Comparison of ENCODE assay signal across 1 cellular context in genomic region chr18:51197661-51198424, GRCh38.
A peak's percentile ranks its signal among the peaks of the same experiment; 100 is the strongest.
TF ChIP-seq lines count a peak whose summit lies in the region.

MEX3C (minus strand) TSS chr18:51197681; CDS start chr18:51197320, 361 bp downstream.

TF ChIP-seq in HEK293, 187 proteins besides CTCF, POLR2A, EP300 and RAD21 (continued from another document):
- TF ChIP-seq ZNF621 (tag by site-specific recombination; IDR thresholded peaks at IDR 0.05) = no peak
- peak; percentile 76 for TF ChIP-seq SP2 (tag by site-specific recombination; IDR thresholded peaks at IDR 0.05)
- no peak for TF ChIP-seq ZNF184 (tag by site-specific recombination; IDR thresholded peaks at IDR 0.05)
- no peak for TF ChIP-seq ZNF701 (tag by site-specific recombination; IDR thresholded peaks at IDR 0.05)
- no peak for TF ChIP-seq ZNF768 (tag by site-specific recombination; IDR thresholded peaks at IDR 0.05)
- no peak for TF ChIP-seq ZNF248 (tag by site-specific recombination; IDR thresholded peaks at IDR 0.05)
- no peak for TF ChIP-seq ZNF202 (tag by site-specific recombination; IDR thresholded peaks at IDR 0.05; ENCODE audit: borderline replicate concordance)
- TF ChIP-seq, protein P1, sequence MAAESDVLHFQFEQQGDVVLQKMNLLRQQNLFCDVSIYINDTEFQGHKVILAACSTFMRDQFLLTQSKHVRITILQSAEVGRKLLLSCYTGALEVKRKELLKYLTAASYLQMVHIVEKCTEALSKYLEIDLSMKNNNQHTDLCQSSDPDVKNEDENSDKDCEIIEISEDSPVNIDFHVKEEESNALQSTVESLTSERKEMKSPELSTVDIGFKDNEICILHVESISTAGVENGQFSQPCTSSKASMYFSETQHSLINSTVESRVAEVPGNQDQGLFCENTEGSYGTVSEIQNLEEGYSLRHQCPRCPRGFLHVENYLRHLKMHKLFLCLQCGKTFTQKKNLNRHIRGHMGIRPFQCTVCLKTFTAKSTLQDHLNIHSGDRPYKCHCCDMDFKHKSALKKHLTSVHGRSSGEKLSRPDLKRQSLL (tag by site-specific recombination; IDR thresholded peaks at IDR 0.05) = peak; percentile 80
- no peak for TF ChIP-seq ZNF677 (tag by site-specific recombination; IDR thresholded peaks at IDR 0.05)
- no peak for TF ChIP-seq TCF7L2 (IDR thresholded peaks at IDR 0.05; ENCODE audit: borderline replicate concordance, low read depth, low read length)
- TF ChIP-seq, protein P2, sequence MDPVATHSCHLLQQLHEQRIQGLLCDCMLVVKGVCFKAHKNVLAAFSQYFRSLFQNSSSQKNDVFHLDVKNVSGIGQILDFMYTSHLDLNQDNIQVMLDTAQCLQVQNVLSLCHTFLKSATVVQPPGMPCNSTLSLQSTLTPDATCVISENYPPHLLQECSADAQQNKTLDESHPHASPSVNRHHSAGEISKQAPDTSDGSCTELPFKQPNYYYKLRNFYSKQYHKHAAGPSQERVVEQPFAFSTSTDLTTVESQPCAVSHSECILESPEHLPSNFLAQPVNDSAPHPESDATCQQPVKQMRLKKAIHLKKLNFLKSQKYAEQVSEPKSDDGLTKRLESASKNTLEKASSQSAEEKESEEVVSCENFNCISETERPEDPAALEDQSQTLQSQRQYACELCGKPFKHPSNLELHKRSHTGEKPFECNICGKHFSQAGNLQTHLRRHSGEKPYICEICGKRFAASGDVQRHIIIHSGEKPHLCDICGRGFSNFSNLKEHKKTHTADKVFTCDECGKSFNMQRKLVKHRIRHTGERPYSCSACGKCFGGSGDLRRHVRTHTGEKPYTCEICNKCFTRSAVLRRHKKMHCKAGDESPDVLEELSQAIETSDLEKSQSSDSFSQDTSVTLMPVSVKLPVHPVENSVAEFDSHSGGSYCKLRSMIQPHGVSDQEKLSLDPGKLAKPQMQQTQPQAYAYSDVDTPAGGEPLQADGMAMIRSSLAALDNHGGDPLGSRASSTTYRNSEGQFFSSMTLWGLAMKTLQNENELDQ (tag by site-specific recombination; IDR thresholded peaks at IDR 0.05; ENCODE audit: low read depth) = no peak
- TF ChIP-seq SETDB1 (IDR thresholded peaks at IDR 0.05; ENCODE audit: insufficient read length, low read length) = peak; percentile 80
- TF ChIP-seq, protein P3, sequence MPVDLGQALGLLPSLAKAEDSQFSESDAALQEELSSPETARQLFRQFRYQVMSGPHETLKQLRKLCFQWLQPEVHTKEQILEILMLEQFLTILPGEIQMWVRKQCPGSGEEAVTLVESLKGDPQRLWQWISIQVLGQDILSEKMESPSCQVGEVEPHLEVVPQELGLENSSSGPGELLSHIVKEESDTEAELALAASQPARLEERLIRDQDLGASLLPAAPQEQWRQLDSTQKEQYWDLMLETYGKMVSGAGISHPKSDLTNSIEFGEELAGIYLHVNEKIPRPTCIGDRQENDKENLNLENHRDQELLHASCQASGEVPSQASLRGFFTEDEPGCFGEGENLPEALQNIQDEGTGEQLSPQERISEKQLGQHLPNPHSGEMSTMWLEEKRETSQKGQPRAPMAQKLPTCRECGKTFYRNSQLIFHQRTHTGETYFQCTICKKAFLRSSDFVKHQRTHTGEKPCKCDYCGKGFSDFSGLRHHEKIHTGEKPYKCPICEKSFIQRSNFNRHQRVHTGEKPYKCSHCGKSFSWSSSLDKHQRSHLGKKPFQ (tag by site-specific recombination; IDR thresholded peaks at IDR 0.05) = no peak
- TF ChIP-seq KLF16 (tag by site-specific recombination; IDR thresholded peaks at IDR 0.05) = peak; percentile 76
- no peak for TF ChIP-seq ZNF354C (tag by site-specific recombination; IDR thresholded peaks at IDR 0.05; ENCODE audit: borderline replicate concordance, low read depth)
- TF ChIP-seq ZFHX2 (tag by site-specific recombination; conservative IDR thresholded peaks at IDR 0.05) = peak; percentile 92
- no peak for TF ChIP-seq HOXD13 (CRISPR knock-in tag; IDR thresholded peaks at IDR 0.05; ENCODE audit: borderline replicate concordance)
- TF ChIP-seq, protein P4, sequence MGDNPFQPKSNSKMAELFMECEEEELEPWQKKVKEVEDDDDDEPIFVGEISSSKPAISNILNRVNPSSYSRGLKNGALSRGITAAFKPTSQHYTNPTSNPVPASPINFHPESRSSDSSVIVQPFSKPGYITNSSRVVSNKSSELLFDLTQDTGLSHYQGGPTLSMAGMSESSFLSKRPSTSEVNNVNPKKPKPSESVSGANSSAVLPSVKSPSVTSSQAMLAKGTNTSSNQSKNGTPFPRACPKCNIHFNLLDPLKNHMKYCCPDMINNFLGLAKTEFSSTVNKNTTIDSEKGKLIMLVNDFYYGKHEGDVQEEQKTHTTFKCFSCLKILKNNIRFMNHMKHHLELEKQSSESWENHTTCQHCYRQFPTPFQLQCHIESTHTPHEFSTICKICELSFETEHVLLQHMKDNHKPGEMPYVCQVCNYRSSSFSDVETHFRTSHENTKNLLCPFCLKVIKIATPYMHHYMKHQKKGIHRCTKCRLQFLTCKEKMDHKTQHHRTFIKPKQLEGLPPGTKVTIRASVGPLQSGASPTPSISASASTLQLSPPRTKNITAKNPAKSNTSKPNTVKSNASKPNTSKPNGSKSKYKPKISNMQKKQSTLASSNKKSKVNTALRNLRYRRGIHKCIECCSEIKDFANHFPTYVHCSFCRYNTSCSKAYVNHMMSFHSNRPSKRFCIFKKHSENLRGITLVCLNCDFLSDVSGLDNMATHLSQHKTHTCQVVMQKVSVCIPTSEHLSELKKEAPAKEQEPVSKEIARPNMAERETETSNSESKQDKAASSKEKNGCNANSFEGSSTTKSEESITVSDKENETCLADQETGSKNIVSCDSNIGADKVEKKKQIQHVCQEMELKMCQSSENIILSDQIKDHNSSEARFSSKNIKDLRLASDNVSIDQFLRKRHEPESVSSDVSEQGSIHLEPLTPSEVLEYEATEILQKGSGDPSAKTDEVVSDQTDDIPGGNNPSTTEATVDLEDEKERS (tag by site-specific recombination; IDR thresholded peaks at IDR 0.05) = peak; percentile 75; the same call in 1 of the 2 replicates
- TF ChIP-seq ZBTB20 (tag by site-specific recombination; IDR thresholded peaks at IDR 0.05) = peak; percentile 89
- TF ChIP-seq TSHZ1 (tag by site-specific recombination; IDR thresholded peaks at IDR 0.05; ENCODE audit: borderline replicate concordance) = no peak
- peak; percentile 66; the same call in 1 of the 2 replicates for TF ChIP-seq ZNF843 (tag by site-specific recombination; IDR thresholded peaks at IDR 0.05)
- TF ChIP-seq ZNF398 (tag by site-specific recombination; IDR thresholded peaks at IDR 0.05) = peak; percentile 13; the same call in 1 of the 2 replicates
- TF ChIP-seq REPIN1 (tag by site-specific recombination; IDR thresholded peaks at IDR 0.05; ENCODE audit: low read depth) = no peak
- no peak for TF ChIP-seq ZNF521 (tag by site-specific recombination; IDR thresholded peaks at IDR 0.05)
- peak; percentile 90 for TF ChIP-seq ZNF501 (tag by site-specific recombination; IDR thresholded peaks at IDR 0.05)
- TF ChIP-seq ZNF324 (tag by site-specific recombination; IDR thresholded peaks at IDR 0.05) = peak; percentile 60; the same call in 1 of the 2 replicates
- TF ChIP-seq ZBTB21 (tag by site-specific recombination; IDR thresholded peaks at IDR 0.05) = no peak
- TF ChIP-seq ZNF707 (tag by site-specific recombination; IDR thresholded peaks at IDR 0.05) = no peak
- no peak for TF ChIP-seq ZNF223 (tag by site-specific recombination; IDR thresholded peaks at IDR 0.05)
- no peak for TF ChIP-seq ZNF138 (tag by site-specific recombination; IDR thresholded peaks at IDR 0.05; ENCODE audit: borderline replicate concordance)
- no peak for TF ChIP-seq ZNF433 (tag by site-specific recombination; IDR thresholded peaks at IDR 0.05; ENCODE audit: low read depth)
- TF ChIP-seq ZFP41 (tag by site-specific recombination; IDR thresholded peaks at IDR 0.05; ENCODE audit: borderline replicate concordance) = no peak
- TF ChIP-seq ZNF558 (tag by site-specific recombination; IDR thresholded peaks at IDR 0.05) = no peak
- peak; percentile 50; the same call in 1 of the 2 replicates for TF ChIP-seq KLF1 (tag by site-specific recombination; IDR thresholded peaks at IDR 0.05)
- TF ChIP-seq ZNF132 (tag by site-specific recombination; IDR thresholded peaks at IDR 0.05; ENCODE audit: borderline replicate concordance) = no peak
- TF ChIP-seq ZNF518A (tag by site-specific recombination; conservative IDR thresholded peaks at IDR 0.05; ENCODE audit: low read depth) = no peak
- TF ChIP-seq ZNF610 (tag by site-specific recombination; IDR thresholded peaks at IDR 0.05; ENCODE audit: borderline replicate concordance) = peak; percentile 90
- peak; percentile 20 for TF ChIP-seq KLF10 (tag by site-specific recombination; IDR thresholded peaks at IDR 0.05)
- peak; percentile 67 for TF ChIP-seq ZNF660 (tag by site-specific recombination; IDR thresholded peaks at IDR 0.05)
- TF ChIP-seq SCRT2 (tag by site-specific recombination; IDR thresholded peaks at IDR 0.05) = no peak
